Comparison of ENCODE assay signal across 1 cellular context in the genomic region with DNA sequence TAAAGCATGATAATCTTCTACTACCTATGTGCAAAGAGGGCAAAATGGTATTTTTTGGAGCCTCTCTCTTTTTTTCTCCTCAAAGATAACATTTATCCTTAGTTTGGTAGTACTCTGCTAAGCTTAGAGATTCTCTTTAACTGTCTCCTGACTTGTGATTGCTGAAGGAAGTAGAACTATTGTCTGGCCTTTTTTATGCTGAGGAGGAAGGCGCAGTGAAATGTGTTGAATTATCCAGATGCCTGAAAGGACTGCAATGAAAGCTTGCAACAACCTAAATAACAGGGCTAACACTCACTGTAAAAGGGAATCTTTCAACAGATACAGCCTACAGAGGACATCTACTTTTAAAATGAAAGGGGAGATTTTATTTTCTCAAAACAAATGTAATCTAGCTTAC.
A peak's percentile ranks its signal among the peaks of the same experiment; 100 is the strongest.
TF ChIP-seq lines count a peak whose summit lies in the region.

No MANE protein-coding gene starts in this region.

TF ChIP-seq in H1, 55 proteins besides CTCF, POLR2A, EP300 and RAD21 (continued from another document):
- TF ChIP-seq, protein P1, sequence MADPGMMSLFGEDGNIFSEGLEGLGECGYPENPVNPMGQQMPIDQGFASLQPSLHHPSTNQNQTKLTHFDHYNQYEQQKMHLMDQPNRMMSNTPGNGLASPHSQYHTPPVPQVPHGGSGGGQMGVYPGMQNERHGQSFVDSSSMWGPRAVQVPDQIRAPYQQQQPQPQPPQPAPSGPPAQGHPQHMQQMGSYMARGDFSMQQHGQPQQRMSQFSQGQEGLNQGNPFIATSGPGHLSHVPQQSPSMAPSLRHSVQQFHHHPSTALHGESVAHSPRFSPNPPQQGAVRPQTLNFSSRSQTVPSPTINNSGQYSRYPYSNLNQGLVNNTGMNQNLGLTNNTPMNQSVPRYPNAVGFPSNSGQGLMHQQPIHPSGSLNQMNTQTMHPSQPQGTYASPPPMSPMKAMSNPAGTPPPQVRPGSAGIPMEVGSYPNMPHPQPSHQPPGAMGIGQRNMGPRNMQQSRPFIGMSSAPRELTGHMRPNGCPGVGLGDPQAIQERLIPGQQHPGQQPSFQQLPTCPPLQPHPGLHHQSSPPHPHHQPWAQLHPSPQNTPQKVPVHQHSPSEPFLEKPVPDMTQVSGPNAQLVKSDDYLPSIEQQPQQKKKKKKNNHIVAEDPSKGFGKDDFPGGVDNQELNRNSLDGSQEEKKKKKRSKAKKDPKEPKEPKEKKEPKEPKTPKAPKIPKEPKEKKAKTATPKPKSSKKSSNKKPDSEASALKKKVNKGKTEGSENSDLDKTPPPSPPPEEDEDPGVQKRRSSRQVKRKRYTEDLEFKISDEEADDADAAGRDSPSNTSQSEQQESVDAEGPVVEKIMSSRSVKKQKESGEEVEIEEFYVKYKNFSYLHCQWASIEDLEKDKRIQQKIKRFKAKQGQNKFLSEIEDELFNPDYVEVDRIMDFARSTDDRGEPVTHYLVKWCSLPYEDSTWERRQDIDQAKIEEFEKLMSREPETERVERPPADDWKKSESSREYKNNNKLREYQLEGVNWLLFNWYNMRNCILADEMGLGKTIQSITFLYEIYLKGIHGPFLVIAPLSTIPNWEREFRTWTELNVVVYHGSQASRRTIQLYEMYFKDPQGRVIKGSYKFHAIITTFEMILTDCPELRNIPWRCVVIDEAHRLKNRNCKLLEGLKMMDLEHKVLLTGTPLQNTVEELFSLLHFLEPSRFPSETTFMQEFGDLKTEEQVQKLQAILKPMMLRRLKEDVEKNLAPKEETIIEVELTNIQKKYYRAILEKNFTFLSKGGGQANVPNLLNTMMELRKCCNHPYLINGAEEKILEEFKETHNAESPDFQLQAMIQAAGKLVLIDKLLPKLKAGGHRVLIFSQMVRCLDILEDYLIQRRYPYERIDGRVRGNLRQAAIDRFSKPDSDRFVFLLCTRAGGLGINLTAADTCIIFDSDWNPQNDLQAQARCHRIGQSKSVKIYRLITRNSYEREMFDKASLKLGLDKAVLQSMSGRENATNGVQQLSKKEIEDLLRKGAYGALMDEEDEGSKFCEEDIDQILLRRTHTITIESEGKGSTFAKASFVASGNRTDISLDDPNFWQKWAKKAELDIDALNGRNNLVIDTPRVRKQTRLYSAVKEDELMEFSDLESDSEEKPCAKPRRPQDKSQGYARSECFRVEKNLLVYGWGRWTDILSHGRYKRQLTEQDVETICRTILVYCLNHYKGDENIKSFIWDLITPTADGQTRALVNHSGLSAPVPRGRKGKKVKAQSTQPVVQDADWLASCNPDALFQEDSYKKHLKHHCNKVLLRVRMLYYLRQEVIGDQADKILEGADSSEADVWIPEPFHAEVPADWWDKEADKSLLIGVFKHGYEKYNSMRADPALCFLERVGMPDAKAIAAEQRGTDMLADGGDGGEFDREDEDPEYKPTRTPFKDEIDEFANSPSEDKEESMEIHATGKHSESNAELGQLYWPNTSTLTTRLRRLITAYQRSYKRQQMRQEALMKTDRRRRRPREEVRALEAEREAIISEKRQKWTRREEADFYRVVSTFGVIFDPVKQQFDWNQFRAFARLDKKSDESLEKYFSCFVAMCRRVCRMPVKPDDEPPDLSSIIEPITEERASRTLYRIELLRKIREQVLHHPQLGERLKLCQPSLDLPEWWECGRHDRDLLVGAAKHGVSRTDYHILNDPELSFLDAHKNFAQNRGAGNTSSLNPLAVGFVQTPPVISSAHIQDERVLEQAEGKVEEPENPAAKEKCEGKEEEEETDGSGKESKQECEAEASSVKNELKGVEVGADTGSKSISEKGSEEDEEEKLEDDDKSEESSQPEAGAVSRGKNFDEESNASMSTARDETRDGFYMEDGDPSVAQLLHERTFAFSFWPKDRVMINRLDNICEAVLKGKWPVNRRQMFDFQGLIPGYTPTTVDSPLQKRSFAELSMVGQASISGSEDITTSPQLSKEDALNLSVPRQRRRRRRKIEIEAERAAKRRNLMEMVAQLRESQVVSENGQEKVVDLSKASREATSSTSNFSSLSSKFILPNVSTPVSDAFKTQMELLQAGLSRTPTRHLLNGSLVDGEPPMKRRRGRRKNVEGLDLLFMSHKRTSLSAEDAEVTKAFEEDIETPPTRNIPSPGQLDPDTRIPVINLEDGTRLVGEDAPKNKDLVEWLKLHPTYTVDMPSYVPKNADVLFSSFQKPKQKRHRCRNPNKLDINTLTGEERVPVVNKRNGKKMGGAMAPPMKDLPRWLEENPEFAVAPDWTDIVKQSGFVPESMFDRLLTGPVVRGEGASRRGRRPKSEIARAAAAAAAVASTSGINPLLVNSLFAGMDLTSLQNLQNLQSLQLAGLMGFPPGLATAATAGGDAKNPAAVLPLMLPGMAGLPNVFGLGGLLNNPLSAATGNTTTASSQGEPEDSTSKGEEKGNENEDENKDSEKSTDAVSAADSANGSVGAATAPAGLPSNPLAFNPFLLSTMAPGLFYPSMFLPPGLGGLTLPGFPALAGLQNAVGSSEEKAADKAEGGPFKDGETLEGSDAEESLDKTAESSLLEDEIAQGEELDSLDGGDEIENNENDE (IDR thresholded peaks at IDR 0.05; ENCODE audit: insufficient replicate concordance, low read length): peak; percentile 22
